1 cellular context compared by ENCODE assay signal in the genomic region with DNA sequence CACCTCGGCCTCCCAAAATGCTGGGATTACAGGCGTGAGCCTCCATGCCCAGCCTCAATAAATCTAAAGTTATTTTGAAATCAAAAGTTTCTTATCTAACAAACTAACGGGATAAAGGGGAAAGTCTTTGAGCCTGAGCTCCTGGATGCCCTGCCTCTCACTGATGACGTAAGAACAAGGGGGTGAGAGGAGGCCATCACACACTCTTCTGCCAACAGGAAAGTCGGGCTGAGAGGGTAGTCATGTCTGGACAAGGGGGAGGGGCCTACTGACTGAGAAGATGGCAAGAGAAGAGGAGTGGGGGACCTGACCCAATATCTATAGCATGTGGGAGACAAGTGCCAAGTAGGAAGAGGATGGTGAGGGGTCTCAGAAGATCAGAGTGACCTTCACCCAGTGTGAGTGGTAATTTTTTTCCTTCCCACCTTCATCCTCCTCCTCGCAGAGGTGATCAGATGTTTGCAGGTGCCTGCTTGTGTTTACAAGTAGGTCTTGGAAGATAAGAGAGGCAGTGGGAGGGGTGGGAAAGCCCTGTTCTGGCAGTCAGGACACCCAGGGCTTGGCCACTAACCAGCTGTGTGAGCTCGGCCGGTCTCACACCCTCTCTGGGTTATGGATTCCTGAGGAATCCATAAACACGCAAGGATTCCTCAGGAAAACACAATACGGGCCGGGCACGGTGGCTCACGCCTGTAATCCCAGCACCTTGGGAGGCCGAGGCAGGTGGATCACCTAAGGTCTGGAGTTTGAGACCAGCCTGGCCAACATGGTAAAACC.
TF ChIP-seq lines count a peak whose summit lies in the region.

No MANE protein-coding gene starts in this region.

TF ChIP-seq in IMR-90, 13 proteins besides CTCF, POLR2A, EP300 and RAD21:
- TF ChIP-seq RFX5 (IDR thresholded peaks at IDR 0.05; ENCODE audit: low read depth, low read length) (no peak), ELK1 (IDR thresholded peaks at IDR 0.05; ENCODE audit: borderline replicate concordance, low read depth, low read length) (no peak)
